Comparison of ENCODE assay signal across 7 cellular contexts in genomic region chr4:52982246-52982950, GRCh38.
DNase-seq lines count a peak whose midpoint lies in the region; ATAC-seq and TF ChIP-seq lines count a peak whose summit lies in the region.

No MANE protein-coding gene starts in this region.

- intact Hi-C loops in adrenal gland (cut with DNase I), result loop anchor here (2.0 to 10.0 kb wide), 5 partner anchors 428 to 745 kb away; no protein-coding TSS in a partner anchor

- H2AFZ ChIP-seq in hepatocyte, result no peak overlapping the region

- H4K20me1 ChIP-seq in hepatocyte (ENCODE audit: insufficient read depth, poor library complexity, severe bottlenecking), result no peaks in the 10 kb centered on the region

- ATAC-seq in HG03457 (IDR thresholded peaks at IDR 0.05; ENCODE audit: unreplicated experiment) (no peak), HG03039 (IDR thresholded peaks at IDR 0.05; ENCODE audit: unreplicated experiment) (no peak)

- 71 to 83% (median 78%) methylated on average over 2 of the region's 2 CpGs for WGBS in adrenal gland, 4 donors
- WGBS in hepatocyte (ENCODE audit: low lambda C conversion rate, missing lambda C conversion rate), result 62% methylated on average over 2 of the region's 2 CpGs
- WGBS in tibial nerve, 2 donors, result 51 to 54% methylated on average over 2 of the region's 2 CpGs

- H3K27me3 ChIP-seq in adrenal gland, result no peaks in the 10 kb centered on the region
- no peaks in the 10 kb centered on the region for H3K27me3 ChIP-seq in hepatocyte
- H3K27me3 ChIP-seq in tibial nerve, result no peaks in the 10 kb centered on the region

- no peaks in the 10 kb centered on the region for H3K9me2 ChIP-seq in hepatocyte (replicated peaks; ENCODE audit: insufficient read depth)

- peaks cover 6 to 23% of the 10 kb centered on the region in 2 donors for H3K4me1 ChIP-seq in adrenal gland (replicated peaks in 1 of 2)
- H3K4me1 ChIP-seq in hepatocyte (ENCODE audit: insufficient read depth), result peaks cover 13% of the 10 kb centered on the region
- peaks cover 0 to 27% (median 0%) of the 10 kb centered on the region in 4 donors for H3K4me1 ChIP-seq in tibial nerve

- H3K9me3 ChIP-seq in adrenal gland (replicated peaks in 1 of 3) (no peaks in the 10 kb centered on the region), hepatocyte (ENCODE audit: low read depth) (no peaks in the 10 kb centered on the region), tibial nerve (no peaks in the 10 kb centered on the region)

- TF ChIP-seq POLR2A in adrenal gland (IDR thresholded peaks at IDR 0.05) (no peak), tibial nerve (IDR thresholded peaks at IDR 0.05) (no peak)

- TF ChIP-seq CTCF in GM12875 (IDR thresholded peaks at IDR 0.05; ENCODE audit: borderline replicate concordance, insufficient read depth, low read depth, low read length) (peak; percentile 40; the same call in 1 of the 2 replicates), adrenal gland (IDR thresholded peaks at IDR 0.05) (peak; percentile 48 to 91 (median 79)), hepatocyte (IDR thresholded peaks at IDR 0.05; ENCODE audit: poor library complexity) (peak; percentile 81), tibial nerve (IDR thresholded peaks at IDR 0.05) (peak; percentile 30 to 68 (median 45))

- no peaks in the 10 kb centered on the region for H3K79me2 ChIP-seq in hepatocyte

- H3K4me2 ChIP-seq in hepatocyte, result no peak overlapping the region

- no peak overlapping the region for H3K27ac ChIP-seq in adrenal gland
- no peak overlapping the region for H3K27ac ChIP-seq in hepatocyte
- no peak overlapping the region for H3K27ac ChIP-seq in tibial nerve

- H3K4me3 ChIP-seq in GM12875 (ENCODE audit: low read depth, low read length) (no peak overlapping the region), adrenal gland (no peak overlapping the region), hepatocyte (no peak overlapping the region), tibial nerve (no peak overlapping the region)

- no peaks in the 10 kb centered on the region for H3K36me3 ChIP-seq in adrenal gland (replicated peaks in 1 of 2)
- no peaks in the 10 kb centered on the region for H3K36me3 ChIP-seq in hepatocyte (replicated peaks; ENCODE audit: insufficient read depth, low read depth)
- H3K36me3 ChIP-seq in tibial nerve, result no peaks in the 10 kb centered on the region

- no peak for TF ChIP-seq EP300 in tibial nerve (IDR thresholded peaks at IDR 0.05)

- peak; percentile 55 for DNase-seq in NCI-H1694 (lab: John Stamatoyannopoulos, UW)
- DNase-seq in adrenal gland, result no peak
- peak; percentile 63 for DNase-seq in hepatocyte (ENCODE audit: low spot score)
- DNase-seq in tibial nerve (ENCODE audit: low spot score in 2 of 2), result no peak

Comparison
In these comparisons a context has a peak if more than half of its experiments do, and no peak if none do; other contexts are left out.
1. DNase-seq: peak in NCI-H1694 (single experiment) and hepatocyte (single experiment); none in adrenal gland (0 of 7) and tibial nerve (0 of 2).
2. Peak in every context shown above with its lines, with median percentiles within 50 percentile points of each other: CTCF ChIP-seq.